ENCODE assay signal across 31 cellular contexts in the genomic region with DNA sequence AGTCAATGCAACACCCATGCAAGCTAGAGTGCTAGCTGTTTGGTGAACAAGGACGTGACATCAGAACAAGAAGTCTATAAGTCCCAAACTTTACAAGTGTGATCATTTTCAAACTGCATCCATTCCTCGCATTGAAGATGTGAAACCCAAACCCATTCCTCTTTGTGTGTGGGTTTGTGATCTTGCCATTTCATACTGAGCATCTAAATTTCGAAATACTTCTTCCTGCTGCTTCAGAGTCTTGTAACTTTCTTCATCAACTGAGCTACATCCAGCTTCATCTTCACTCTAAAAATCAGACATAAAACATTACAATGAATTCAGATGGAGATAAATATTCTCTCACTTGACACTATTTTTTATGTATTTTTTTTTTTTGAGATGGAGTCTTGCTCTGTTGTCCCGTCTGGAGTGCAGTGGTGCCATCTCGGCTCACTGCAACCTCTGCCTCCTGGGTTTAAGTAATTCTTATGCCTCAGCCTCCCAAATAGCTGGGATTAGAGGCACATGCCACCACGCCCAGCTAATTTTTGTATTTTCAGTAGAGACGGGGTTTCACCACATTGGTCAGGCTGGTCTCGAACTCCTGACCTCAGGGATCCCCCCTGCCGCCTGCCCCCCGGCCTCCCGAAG. TPM values are rescaled to one million over a fixed set of nuclear protein-coding genes. Genes with fewer than 3 reads are reported as not detected.
DNase-seq lines count a peak whose midpoint lies in the region; ATAC-seq and TF ChIP-seq lines count a peak whose summit lies in the region.
"Had no signal": no experiment of that assay in that cellular context is flagged by ENCODE, and none has a peak within 500 bp of the region (broad histone marks: within the 10 kb centered on the region; RNA-seq: fewer than 3 reads in every experiment).

No MANE protein-coding gene starts in this region.

- H3K4me1 Mint-ChIP-seq in activated T-cell treated with anti-CD3 and anti-CD28 coated beads, Interleukin-2, amount 50 U/mL, for 72 hours (ENCODE audit: low read depth): peaks cover 22% of the 10 kb centered on the region
- peaks cover 10% of the 10 kb centered on the region for H3K4me1 Mint-ChIP-seq in type B pancreatic cell (ENCODE audit: unreplicated experiment)

- H3K4me1 ChIP-seq in colonic mucosa: peaks cover 4% of the 10 kb centered on the region

- H3K27ac ChIP-seq in colonic mucosa: no peak overlapping the region
- H3K27ac ChIP-seq: A549, brain microvascular endothelial cell, GM23248, HL-60, thyroid gland had no signal

- H3K27me3 ChIP-seq in colonic mucosa: no peaks in the 10 kb centered on the region
- H3K27me3 ChIP-seq: brain microvascular endothelial cell, thyroid gland had no signal

- H3K36me3 Mint-ChIP-seq in activated T-cell treated with anti-CD3 and anti-CD28 coated beads, Interleukin-2, amount 50 U/mL, for 72 hours (ENCODE audit: insufficient read depth in 2 of 2): peaks cover 11 to 46% of the 10 kb centered on the region in 2 donors
- H3K36me3 Mint-ChIP-seq in type B pancreatic cell: peaks cover 23% of the 10 kb centered on the region

- H3K27me3 Mint-ChIP-seq in activated T-cell treated with anti-CD3 and anti-CD28 coated beads, Interleukin-2, amount 50 U/mL, for 72 hours (ENCODE audit: low read depth): no peaks in the 10 kb centered on the region
- H3K27me3 Mint-ChIP-seq in type B pancreatic cell: no peaks in the 10 kb centered on the region
- H3K27me3 Mint-ChIP-seq: B cell; naive B cell; stimulated activated naive CD8-positive, alpha-beta T cell treated with anti-CD3 and anti-CD28 coated beads, Interleukin-15, amount 100 ng/mL, for 72 hours had no signal

- no peak overlapping the region for H3K4me3 Mint-ChIP-seq in activated T-cell treated with anti-CD3 and anti-CD28 coated beads, Interleukin-2, amount 50 U/mL, for 72 hours
- H3K4me3 Mint-ChIP-seq in type B pancreatic cell: no peak overlapping the region
- H3K4me3 Mint-ChIP-seq: B cell; mesothelial cell of epicardium; stimulated activated naive CD8-positive, alpha-beta T cell treated with anti-CD3 and anti-CD28 coated beads, Interleukin-15, amount 100 ng/mL, for 72 hours had no signal

- H3K4me3 ChIP-seq in NB4 (ENCODE audit: low read depth, low read length) (no peak overlapping the region), choroid plexus epithelial cell (ENCODE audit: low read depth, low read length) (no peak overlapping the region), colonic mucosa (no peak overlapping the region)
- H3K4me3 ChIP-seq: A549, GM23248, thyroid gland had no signal

- H3K36me3 ChIP-seq in colonic mucosa: peaks cover 50% of the 10 kb centered on the region

- no peaks in the 10 kb centered on the region for H3K9me3 Mint-ChIP-seq in activated T-cell treated with anti-CD3 and anti-CD28 coated beads, Interleukin-2, amount 50 U/mL, for 72 hours
- no peaks in the 10 kb centered on the region for H3K9me3 Mint-ChIP-seq in type B pancreatic cell
- H3K9me3 Mint-ChIP-seq: mesothelial cell of epicardium; naive B cell; stimulated activated naive CD8-positive, alpha-beta T cell treated with anti-CD3 and anti-CD28 coated beads, Interleukin-15, amount 100 ng/mL, for 72 hours had no signal

- TF ChIP-seq CTCF in NB4 (IDR thresholded peaks at IDR 0.05; ENCODE audit: low read depth, low read length): no peak
- TF ChIP-seq CTCF in choroid plexus epithelial cell (conservative IDR thresholded peaks at IDR 0.05; ENCODE audit: low read depth, low read length): no peak
- no peak for TF ChIP-seq CTCF in type B pancreatic cell (conservative IDR thresholded peaks at IDR 0.05)
- no peak for TF ChIP-seq CTCF in colonic mucosa (IDR thresholded peaks at IDR 0.05)

- no peaks in the 10 kb centered on the region for H3K9me3 ChIP-seq in colonic mucosa
- H3K9me3 ChIP-seq: A549, Caco-2, thyroid gland had no signal

- no peak overlapping the region for H3K9ac ChIP-seq in colonic mucosa (ENCODE audit: low read depth in 2 of 2, low read length in 2 of 2)
- H3K9ac ChIP-seq: GM23248 had no signal

- no peak for DNase-seq in activated T-cell treated with anti-CD3 and anti-CD28 coated beads, Interleukin-2, amount 50 U/mL, for 72 hours
- DNase-seq in activated T-cell treated with anti-CD3 and anti-CD28 coated beads, Interleukin-2, amount 50 U/mL, for 1 hour: no peak
- DNase-seq in NB4 (ENCODE audit: low read depth): peak; percentile 44
- peak; percentile 46 for DNase-seq in choroid plexus epithelial cell (ENCODE audit: low read depth)
- DNase-seq in type B pancreatic cell (ENCODE audit: extremely low spot score, unreplicated experiment): no peak
- no peak for DNase-seq in colonic mucosa
- no peak for DNase-seq in NK-92 (lab: John Stamatoyannopoulos, UW; ENCODE audit: unreplicated experiment)
- DNase-seq: activated naive CD4-positive, alpha-beta T cell; activated T-cell treated with anti-CD3 and anti-CD28 coated beads, Interleukin-2, amount 50 U/mL, for 48 hours; amniotic stem cell; brain microvascular endothelial cell; Caco-2; foreskin fibroblast; GM23248; head of caudate nucleus; naive B cell; NCI-H1105; NCI-H2029; NCI-H2227 treated with DMSO at 0.1 percent for 48 hours; NCI-H69; RPMI8226; small intestine; stimulated activated naive CD8-positive, alpha-beta T cell treated with anti-CD3 and anti-CD28 coated beads, Interleukin-15, amount 100 ng/mL, for 72 hours; T-helper 2 cell; thyroid gland had no signal

- no peak for ATAC-seq in activated T-cell treated with anti-CD3 and anti-CD28 coated beads, Interleukin-2, amount 50 U/mL, for 72 hours (replicated peaks in 1 of 2)
- no peak for ATAC-seq in GM19397 (IDR thresholded peaks at IDR 0.05; ENCODE audit: unreplicated experiment)
- ATAC-seq: A549; SK-N-SH treated with all-trans-retinoic acid at 6 μM for 48 hours; stimulated activated naive CD8-positive, alpha-beta T cell treated with anti-CD3 and anti-CD28 coated beads, Interleukin-15, amount 100 ng/mL, for 72 hours had no signal

- intact Hi-C loops in colonic mucosa (cut with DNase I): no loop called here

- peak overlapping the region; percentile 50 for H3K27ac Mint-ChIP-seq in activated T-cell treated with anti-CD3 and anti-CD28 coated beads, Interleukin-2, amount 50 U/mL, for 72 hours
- H3K27ac Mint-ChIP-seq in type B pancreatic cell: peak overlapping the region; percentile 17
- H3K27ac Mint-ChIP-seq: stimulated activated naive CD8-positive, alpha-beta T cell treated with anti-CD3 and anti-CD28 coated beads, Interleukin-15, amount 100 ng/mL, for 72 hours had no signal

- TF ChIP-seq POLR2A in NB4 (IDR thresholded peaks at IDR 0.05; ENCODE audit: extremely low read depth, insufficient read length): no peak

RNA-seq across cellular contexts. Expression of a gene that starts 4.8 kb away (rescaled TPM):
- 10 to 100 TPM; 50.7 to 53.9 TPM for total RNA-seq in activated T-cell treated with anti-CD3 and anti-CD28 coated beads, Interleukin-2, amount 50 U/mL, for 72 hours
- total RNA-seq in type B pancreatic cell (ENCODE audit: low replicate concordance): 27.2 and 30.4 TPM in 2 replicates
- 10 to 100 TPM; 17.7 to 20.3 TPM for total RNA-seq in colonic mucosa

RNA-seq across cellular contexts. Expression of a gene that starts 21.2 kb away (rescaled TPM):
- total RNA-seq in activated T-cell treated with anti-CD3 and anti-CD28 coated beads, Interleukin-2, amount 50 U/mL, for 72 hours: 100 to 1,000 TPM in 1 of 2 donors, 10 to 100 TPM in 1; 98.0 to 108 TPM
- total RNA-seq in type B pancreatic cell (ENCODE audit: low replicate concordance) (78.0 and 100.0 TPM in 2 replicates), colonic mucosa (10 to 100 TPM; 57.8 to 84.5 TPM)

RNA-seq across cellular contexts. Expression of a gene that starts 21.5 kb away (rescaled TPM):
- 100 to 1,000 TPM; 154 to 186 TPM for total RNA-seq in activated T-cell treated with anti-CD3 and anti-CD28 coated beads, Interleukin-2, amount 50 U/mL, for 72 hours
- total RNA-seq in type B pancreatic cell (ENCODE audit: low replicate concordance) (31.6 and 74.8 TPM in 2 replicates), colonic mucosa (10 to 100 TPM; 15.1 to 41.2 TPM)

Comparison
In these comparisons a context has a peak if more than half of its experiments do, and no peak if none do; other contexts are left out.
1. DNase-seq: peak in NB4 (single experiment) and choroid plexus epithelial cell (single experiment); none in activated T-cell treated with anti-CD3 and anti-CD28 coated beads, Interleukin-2, amount 50 U/mL, for 72 hours (0 of 2), activated T-cell treated with anti-CD3 and anti-CD28 coated beads, Interleukin-2, amount 50 U/mL, for 1 hour (single experiment), type B pancreatic cell (single experiment), colonic mucosa (single experiment) and NK-92 (single experiment).